ENCODE assay signal across 8 cellular contexts in the genomic region with DNA sequence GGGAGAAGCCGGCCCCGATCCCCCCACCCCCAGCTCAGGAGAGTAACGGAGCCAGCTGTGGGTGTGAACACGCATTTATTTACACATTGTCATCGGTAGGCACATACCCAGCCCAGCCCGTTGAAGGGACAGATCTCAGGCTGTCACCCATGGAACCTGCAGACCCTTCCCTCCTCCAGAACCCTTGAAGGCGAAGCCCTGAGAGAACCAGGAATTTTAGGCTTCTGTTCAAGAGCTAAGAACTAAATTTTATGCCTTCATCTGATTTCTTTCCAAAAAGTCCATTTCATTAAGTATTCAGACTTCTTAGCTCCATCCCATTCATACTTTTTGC. TPM values are rescaled to one million over a fixed set of nuclear protein-coding genes. Genes with fewer than 3 reads are reported as not detected.
DNase-seq lines count a peak whose midpoint lies in the region; ATAC-seq and TF ChIP-seq lines count a peak whose summit lies in the region.

No MANE protein-coding gene starts in this region.

- no peak for TF ChIP-seq EP300 in esophagus muscularis mucosa (IDR thresholded peaks at IDR 0.05)

- H3K4me1 ChIP-seq in OCI-LY3 (ENCODE audit: low read length) (peaks cover 28% of the 10 kb centered on the region), esophagus muscularis mucosa (peaks cover 29 to 52% (median 44%) of the 10 kb centered on the region in 4 donors)

- H3K4me3 ChIP-seq in OCI-LY3 (ENCODE audit: low read length) (peak overlapping the region; percentile 83), esophagus muscularis mucosa (peak overlapping the region; percentile 70 to 96 (median 80)), skeletal muscle cell (ENCODE audit: low read depth, low read length) (peak overlapping the region; percentile 97)

- H2AFZ ChIP-seq in OCI-LY3 (ENCODE audit: low read depth, low read length) = peak overlapping the region; percentile 65

- DNase-seq in esophagus muscularis mucosa (ENCODE audit: extremely low spot score) (no peak), skeletal muscle cell (ENCODE audit: low read depth) (no peak), left colon (no peak)
- no peak for DNase-seq in stimulated activated CD4-positive, alpha-beta T cell treated with anti-CD3 and anti-CD28 coated beads, Interleukin-2, amount 100 ng/mL, for 48 hours

- no peak for TF ChIP-seq CTCF in OCI-LY3 (IDR thresholded peaks at IDR 0.05; ENCODE audit: low read depth, low read length)
- no peak for TF ChIP-seq CTCF in esophagus muscularis mucosa (IDR thresholded peaks at IDR 0.05)

- H3K27me3 ChIP-seq in OCI-LY3 (ENCODE audit: low read depth, low read length) = no peaks in the 10 kb centered on the region
- H3K27me3 ChIP-seq in esophagus muscularis mucosa = no peaks in the 10 kb centered on the region

- H3K79me2 ChIP-seq in OCI-LY3 (ENCODE audit: low read length) = peaks cover 26% of the 10 kb centered on the region

- no peak for TF ChIP-seq POLR2A in esophagus muscularis mucosa (IDR thresholded peaks at IDR 0.05; ENCODE audit: low read depth)

- ATAC-seq in GM21390 (IDR thresholded peaks at IDR 0.05; ENCODE audit: unreplicated experiment) (peak; percentile 3), HG03039 (IDR thresholded peaks at IDR 0.05; ENCODE audit: unreplicated experiment) (no peak), HG02798 (IDR thresholded peaks at IDR 0.05; ENCODE audit: poor library complexity, unreplicated experiment) (no peak), left colon (no peak)

- H3K9ac ChIP-seq in OCI-LY3 (ENCODE audit: low read length) = peak overlapping the region; percentile 58

- H3K9me3 ChIP-seq in OCI-LY3 (ENCODE audit: insufficient read depth, low read length) (no peaks in the 10 kb centered on the region), esophagus muscularis mucosa (no peaks in the 10 kb centered on the region)

- no peaks in the 10 kb centered on the region for H4K20me1 ChIP-seq in OCI-LY3 (ENCODE audit: insufficient read depth, low read length)

- peak overlapping the region; percentile 70 for H3K4me2 ChIP-seq in OCI-LY3 (ENCODE audit: low read length)

- H3K36me3 ChIP-seq in OCI-LY3 (replicated peaks; ENCODE audit: low read depth, low read length) (peaks cover 16% of the 10 kb centered on the region), esophagus muscularis mucosa (peaks cover 15 to 22% (median 20%) of the 10 kb centered on the region in 4 donors)

- WGBS in esophagus muscularis mucosa = 2% methylated on average over 4 of the region's 7 CpGs

- peak overlapping the region; percentile 13; the same call in 1 of the 2 replicates for H3K27ac ChIP-seq in OCI-LY3 (ENCODE audit: low read length)
- peak overlapping the region; percentile 84 to 95 (median 94) for H3K27ac ChIP-seq in esophagus muscularis mucosa (replicated peaks in 1 of 4)

- intact Hi-C loops in esophagus muscularis mucosa (cut with DNase I) (loop anchor here (10.0 kb wide), 1 partner anchor 510 kb away; the partner anchor contains the start of gene LRFN4), left colon (cut with DNase I, micrococcal nuclease) (no loop called here)

RNA-seq across cellular contexts. Expression of gene BRMS1, which starts 0.4 kb away (rescaled TPM):
- total RNA-seq in esophagus muscularis mucosa (10 to 100 TPM; 22.8 to 35.1 (median 34.1) TPM), left colon (10 to 100 TPM; 42.5 to 46.3 TPM)

RNA-seq across cellular contexts. Expression of gene B4GAT1, which starts 2.1 kb away (rescaled TPM):
- total RNA-seq in esophagus muscularis mucosa (10 to 100 TPM; 32.0 to 71.4 (median 50.0) TPM), left colon (10 to 100 TPM; 13.1 to 17.1 TPM)

RNA-seq across cellular contexts. Expression of gene RIN1, which starts 9.0 kb away (rescaled TPM):
- 1 to 10 TPM; 3.1 to 6.6 (median 4.5) TPM for total RNA-seq in esophagus muscularis mucosa
- 10 to 100 TPM; 10.3 to 10.6 TPM for total RNA-seq in left colon

RNA-seq across cellular contexts. Expression of gene SLC29A2, which starts 26.3 kb away (rescaled TPM):
- total RNA-seq in esophagus muscularis mucosa = 1 to 10 TPM in 3 of 4 donors, under 1 TPM in 1; 0.50 to 3.6 (median 1.7) TPM
- 10 to 100 TPM; 16.3 to 31.1 TPM for total RNA-seq in left colon

RNA-seq across cellular contexts. Expression of gene CD248, which starts 28.4 kb away (rescaled TPM):
- total RNA-seq in esophagus muscularis mucosa (10 to 100 TPM; 23.0 to 83.8 (median 33.0) TPM), left colon (10 to 100 TPM in 1 of 2 donors, 1 to 10 TPM in 1; 4.5 to 13.7 TPM)
